In the genomic region with DNA sequence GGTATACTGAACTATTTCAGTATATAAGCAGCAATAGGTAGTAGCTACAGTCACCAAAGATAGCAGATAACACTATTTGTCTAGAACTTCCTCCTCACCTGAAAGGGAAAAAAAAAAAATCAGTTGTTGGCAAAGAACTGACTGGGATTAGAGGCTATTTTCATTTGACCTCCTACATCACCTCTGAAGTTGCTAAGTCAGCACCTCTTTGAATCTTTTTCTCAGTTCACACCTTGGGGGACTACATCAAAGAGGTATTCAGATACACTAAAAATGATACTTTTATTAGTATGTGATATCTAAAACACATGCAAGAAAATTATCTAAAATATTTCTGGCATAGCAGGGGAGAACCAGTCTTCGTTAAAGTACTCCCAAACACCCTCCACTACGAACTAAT, we compare ENCODE assay signal across 33 cellular contexts. TPM values are rescaled to one million over a fixed set of nuclear protein-coding genes. Genes with fewer than 3 reads are reported as not detected.
"Had no signal": no experiment of that assay in that cellular context is flagged by ENCODE, and none has a peak within 500 bp of the region (broad histone marks: within the 10 kb centered on the region; RNA-seq: fewer than 3 reads in every experiment).

No MANE protein-coding gene starts in this region.

- H3K36me3 ChIP-seq: neural progenitor cell, ovary, spleen, suprapubic skin, tibial artery, transverse colon, upper lobe of right lung, uterus had no signal

- ATAC-seq: natural killer cell; psoas muscle; right cardiac atrium; sciatic nerve; stimulated activated memory B cell treated with anti-CD40 and anti-IgM and Interleukin-4, amounts not matched to agents 10 μg/mL and 1 μg/mL and 100 μg/mL, for 72 hours; stimulated activated naive CD8-positive, alpha-beta T cell treated with anti-CD3 and anti-CD28 coated beads, Interleukin-15, amount 100 ng/mL, for 72 hours; stimulated activated naive CD8-positive, alpha-beta T cell treated with anti-CD3 and anti-CD28 coated beads, Interleukin-15, Interleukin-2, amounts not matched to agents 100 U/mL and 50 U/mL, for 24 hours; upper lobe of right lung had no signal

- H3K4me2 ChIP-seq: neural progenitor cell, smooth muscle cell had no signal

- H3K27ac Mint-ChIP-seq: natural killer cell; nephron; neural progenitor cell; progenitor cell of endocrine pancreas; stimulated activated memory B cell treated with anti-CD40 and anti-IgM and Interleukin-4, amounts not matched to agents 10 μg/mL and 1 μg/mL and 100 μg/mL, for 72 hours; type B pancreatic cell had no signal

- H3K4me1 ChIP-seq: neural progenitor cell, parathyroid adenoma, psoas muscle, spleen, suprapubic skin, testis, upper lobe of right lung, uterus had no signal

- H2AFZ ChIP-seq: neural progenitor cell, parathyroid adenoma had no signal

- H3K36me3 Mint-ChIP-seq: natural killer cell, type B pancreatic cell had no signal

- H3K4me3 Mint-ChIP-seq: natural killer cell; nephron; neural progenitor cell; stimulated activated memory B cell treated with anti-CD40 and anti-IgM and Interleukin-4, amounts not matched to agents 10 μg/mL and 1 μg/mL and 100 μg/mL, for 72 hours; stimulated activated naive CD8-positive, alpha-beta T cell treated with anti-CD3 and anti-CD28 coated beads, Interleukin-15, amount 100 ng/mL, for 72 hours; type B pancreatic cell had no signal

- H3K9me3 ChIP-seq: ovary, psoas muscle, spleen, suprapubic skin, testis, tibial artery, transverse colon, upper lobe of right lung, uterus had no signal

- H3K4me3 ChIP-seq: neural progenitor cell, ovary, psoas muscle, skin epidermis, smooth muscle cell, spleen, suprapubic skin, testis, tibial artery, transverse colon, upper lobe of right lung, uterus had no signal

- DNase-seq: natural killer cell; occipital lobe; ovary; posterior cingulate gyrus; psoas muscle; right cardiac atrium; spleen; stimulated activated CD4-positive, alpha-beta T cell treated with anti-CD3 and anti-CD28 coated beads, Interleukin-12 subunit alpha, Interleukin-12 subunit beta, amount 100 ng/mL, for 4 hours; stimulated activated CD4-positive, alpha-beta T cell treated with anti-CD3 and anti-CD28 coated beads, Interleukin-1b, Interleukin-23, amount 100 ng/mL, for 48 hours; stimulated activated CD4-positive, alpha-beta T cell treated with anti-CD3 and anti-CD28 coated beads, Interleukin-4, amount 100 ng/mL, for 1 hour; stimulated activated CD4-positive, alpha-beta T cell treated with anti-CD3 and anti-CD28 coated beads, Interleukin-4, amount 100 ng/mL, for 4 hours; stimulated activated CD8-positive, alpha-beta memory T cell treated with anti-CD3 and anti-CD28 coated beads, Interleukin-4, amount 100 ng/mL, for 48 hours; stimulated activated naive CD4-positive, alpha-beta T cell; stimulated activated naive CD8-positive, alpha-beta T cell treated with anti-CD3 and anti-CD28 coated beads, Interleukin-15, amount 100 ng/mL, for 72 hours; stimulated activated naive CD8-positive, alpha-beta T cell treated with anti-CD3 and anti-CD28 coated beads, Interleukin-15, Interleukin-2, amounts not matched to agents 100 U/mL and 50 U/mL, for 24 hours; substantia nigra; testis; tibial artery; transverse colon; upper lobe of right lung; uterus had no signal

- H3K27me3 ChIP-seq: neural progenitor cell, ovary, spleen, suprapubic skin, testis, tibial artery, transverse colon, upper lobe of right lung, uterus had no signal

- H3K9me3 Mint-ChIP-seq: natural killer cell; nephron; neural progenitor cell; stimulated activated memory B cell treated with anti-CD40 and anti-IgM and Interleukin-4, amounts not matched to agents 10 μg/mL and 1 μg/mL and 100 μg/mL, for 72 hours; stimulated activated naive CD8-positive, alpha-beta T cell treated with anti-CD3 and anti-CD28 coated beads, Interleukin-15, amount 100 ng/mL, for 72 hours; type B pancreatic cell had no signal

- H3K27ac ChIP-seq: neural progenitor cell, ovary, parathyroid adenoma, psoas muscle, skin epidermis, spleen, suprapubic skin, testis, tibial artery, transverse colon, upper lobe of right lung, uterus had no signal

- H3K9ac ChIP-seq: neural progenitor cell, parathyroid adenoma had no signal

- H3K4me1 Mint-ChIP-seq: nephron; neural progenitor cell; stimulated activated memory B cell treated with anti-CD40 and anti-IgM and Interleukin-4, amounts not matched to agents 10 μg/mL and 1 μg/mL and 100 μg/mL, for 72 hours had no signal

- H3K27me3 Mint-ChIP-seq: progenitor cell of endocrine pancreas; stimulated activated memory B cell treated with anti-CD40 and anti-IgM and Interleukin-4, amounts not matched to agents 10 μg/mL and 1 μg/mL and 100 μg/mL, for 72 hours; stimulated activated naive CD8-positive, alpha-beta T cell treated with anti-CD3 and anti-CD28 coated beads, Interleukin-15, amount 100 ng/mL, for 72 hours; type B pancreatic cell had no signal

RNA-seq across cellular contexts. Expression of gene VSIG2, which starts 32.0 kb away (rescaled TPM):
- total RNA-seq: natural killer cell, occipital lobe, osteoblast, smooth muscle cell had no signal
- polyA plus RNA-seq: neural cell, smooth muscle cell had no signal
